In genomic region chr11:131683666-131684065, GRCh38 we compare ENCODE assay signal across 22 cellular contexts.
"Had no signal": no experiment of that assay in that cellular context is flagged by ENCODE, and none has a peak within 500 bp of the region (broad histone marks: within the 10 kb centered on the region; RNA-seq: fewer than 3 reads in every experiment).

No MANE protein-coding gene starts in this region.

- H3K27me3 Mint-ChIP-seq: activated CD4-positive, alpha-beta T cell treated with anti-CD3 and anti-CD28 coated beads, Interleukin-2, amount 10 ng/mL, durations not matched to agents 24 days and 14 days; activated naive CD8-positive, alpha-beta T cell treated with anti-CD3 and anti-CD28 coated beads, Interleukin-2, amount 10 ng/mL, durations not matched to agents 7 days and 5 days had no signal

- H3K27ac Mint-ChIP-seq: activated CD4-positive, alpha-beta T cell treated with anti-CD3 and anti-CD28 coated beads, Interleukin-2, amount 10 ng/mL, durations not matched to agents 24 days and 14 days; activated naive CD8-positive, alpha-beta T cell treated with anti-CD3 and anti-CD28 coated beads, Interleukin-2, amount 10 ng/mL, durations not matched to agents 7 days and 5 days; T-helper 17 cell; WTC11 had no signal

- H3K9me3 ChIP-seq: adrenal gland had no signal

- H3K4me1 ChIP-seq: adrenal gland had no signal

- H3K4me3 ChIP-seq: adrenal gland, K562 had no signal

- ATAC-seq: K562, PC-3, T-helper 17 cell, WTC11 had no signal

- H3K27ac ChIP-seq: adrenal gland had no signal

- H3K36me3 ChIP-seq: adrenal gland had no signal

- DNase-seq: activated CD4-positive, alpha-beta T cell treated with anti-CD3 and anti-CD28 coated beads for 1 hour; activated CD4-positive, alpha-beta T cell treated with anti-CD3 and anti-CD28 coated beads, Interleukin-2, amount 10 ng/mL, durations not matched to agents 24 days and 14 days; activated CD4-positive, alpha-beta T cell treated with anti-CD3 and anti-CD28 coated beads, Interleukin-2, amount 50 U/mL, for 48 hours; activated naive CD4-positive, alpha-beta T cell treated with anti-CD3 and anti-CD28 coated beads, Interleukin-2, amount 50 U/mL, for 16 hours; activated naive CD8-positive, alpha-beta T cell treated with anti-CD3 and anti-CD28 coated beads, Interleukin-2, amount 10 ng/mL, durations not matched to agents 7 days and 5 days; activated T-cell treated with anti-CD3 and anti-CD28 coated beads, Interleukin-2, amount 50 U/mL, for 1 hour; anterior cingulate cortex; Karpas-422; MM.1S; NCI-H1105; NCI-H1436; NCI-H1694 treated with DMSO at 0.1 percent for 48 hours; NCI-H2081 treated with DMSO at 0.1 percent for 48 hours; NCI-H446; NCI-H524; PC-3; SHP77 treated with DMSO at 0.1 percent for 48 hours; T-helper 17 cell; T-helper 9 cell had no signal

- H3K9me3 Mint-ChIP-seq: activated CD4-positive, alpha-beta T cell treated with anti-CD3 and anti-CD28 coated beads, Interleukin-2, amount 10 ng/mL, durations not matched to agents 24 days and 14 days; activated naive CD8-positive, alpha-beta T cell treated with anti-CD3 and anti-CD28 coated beads, Interleukin-2, amount 10 ng/mL, durations not matched to agents 7 days and 5 days; WTC11 had no signal

- H3K4me1 Mint-ChIP-seq: activated CD4-positive, alpha-beta T cell treated with anti-CD3 and anti-CD28 coated beads, Interleukin-2, amount 10 ng/mL, durations not matched to agents 24 days and 14 days; activated naive CD8-positive, alpha-beta T cell treated with anti-CD3 and anti-CD28 coated beads, Interleukin-2, amount 10 ng/mL, durations not matched to agents 7 days and 5 days; T-helper 17 cell had no signal

- H3K36me3 Mint-ChIP-seq: activated naive CD8-positive, alpha-beta T cell treated with anti-CD3 and anti-CD28 coated beads, Interleukin-2, amount 10 ng/mL, durations not matched to agents 7 days and 5 days; WTC11 had no signal

- H3K4me3 Mint-ChIP-seq: activated CD4-positive, alpha-beta T cell treated with anti-CD3 and anti-CD28 coated beads, Interleukin-2, amount 10 ng/mL, durations not matched to agents 24 days and 14 days; activated naive CD8-positive, alpha-beta T cell treated with anti-CD3 and anti-CD28 coated beads, Interleukin-2, amount 10 ng/mL, durations not matched to agents 7 days and 5 days; T-helper 17 cell; WTC11 had no signal
